5 cellular contexts compared by ENCODE assay signal in the genomic region with DNA sequence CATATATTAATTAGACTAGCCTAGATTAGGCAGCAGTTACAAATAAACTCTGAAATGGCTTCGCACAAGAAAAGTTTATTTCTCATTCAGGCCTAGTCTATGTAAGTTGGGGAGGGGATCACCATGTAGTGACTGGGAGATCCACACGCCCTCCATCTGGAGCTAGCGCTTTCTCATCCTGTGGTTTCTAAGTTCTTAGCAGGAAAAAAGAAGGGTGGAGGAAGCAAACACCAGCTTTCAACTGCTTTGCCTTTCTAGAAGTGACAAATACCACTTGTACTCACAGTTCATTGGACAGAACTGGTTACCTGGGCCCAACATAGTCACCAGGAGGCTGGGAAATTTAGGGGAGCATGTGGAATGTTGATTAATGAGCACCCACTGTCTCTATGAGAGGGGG.
"Had no signal": no experiment of that assay in that cellular context is flagged by ENCODE, and none has a peak within 500 bp of the region (broad histone marks: within the 10 kb centered on the region; RNA-seq: fewer than 3 reads in every experiment).

No MANE protein-coding gene starts in this region.

- H3K4me3 ChIP-seq: GM23338, K562 had no signal

- DNase-seq: H9, HCEC 1CT, IMR-90 had no signal
